ENCODE assay signal across 10 cellular contexts in the genomic region with DNA sequence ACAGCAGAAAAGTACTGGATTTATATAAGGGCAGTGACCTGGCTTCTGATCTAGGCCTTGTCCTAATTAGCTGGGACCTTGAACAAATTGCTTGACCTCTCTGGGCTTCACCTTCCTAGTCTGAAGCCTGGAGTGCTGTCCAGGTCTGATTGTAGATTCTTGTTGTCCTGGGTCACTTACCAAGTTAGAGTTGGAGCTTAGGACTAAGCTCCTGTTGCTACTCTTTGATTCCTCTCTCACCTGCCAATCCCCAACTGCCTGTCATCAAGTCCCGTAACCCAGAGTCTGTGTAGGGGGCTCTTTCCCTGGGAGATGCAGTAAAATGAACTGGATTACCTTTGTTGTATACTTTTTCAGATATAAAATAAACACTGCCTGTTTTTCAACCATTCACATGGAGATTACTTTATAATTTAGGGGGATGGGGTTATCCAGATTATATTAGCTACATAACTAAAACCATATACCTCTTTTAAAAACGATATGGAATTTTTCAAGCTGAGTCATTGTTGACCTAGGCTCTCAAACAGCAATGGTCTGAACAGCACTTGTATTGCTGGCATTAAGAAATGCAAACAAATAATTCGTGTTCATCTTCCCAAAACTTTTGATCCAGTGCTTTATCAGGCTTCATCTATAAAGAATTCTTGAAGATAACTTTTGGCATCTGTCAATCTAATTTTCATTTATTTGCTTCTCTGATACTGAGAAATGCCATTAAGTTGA. TPM values are rescaled to one million over a fixed set of nuclear protein-coding genes. Genes with fewer than 3 reads are reported as not detected.
DNase-seq lines count a peak whose midpoint lies in the region; ATAC-seq and TF ChIP-seq lines count a peak whose summit lies in the region.
"Had no signal": no experiment of that assay in that cellular context is flagged by ENCODE, and none has a peak within 500 bp of the region (broad histone marks: within the 10 kb centered on the region; RNA-seq: fewer than 3 reads in every experiment).

No MANE protein-coding gene starts in this region.

- CTCF ChIA-PET in CD8-positive, alpha-beta memory T cell (lab: Charles Lee): interaction anchor here (0.5 kb wide), 1 partner anchor 284 kb away, joined by 3 read pairs; no protein-coding TSS in a partner anchor
- CTCF ChIA-PET in activated CD4-positive, alpha-beta T cell treated with anti-CD3 and anti-CD28 coated beads for 36 hours (lab: Charles Lee): interaction anchor here (0.6 to 1.2 kb wide), 4 partner anchors 19 to 147 kb away, joined by 3 to 5 read pairs (median 4); no protein-coding TSS in a partner anchor

- peaks cover 11 to 18% (median 15%) of the 10 kb centered on the region in 3 donors for H3K4me1 Mint-ChIP-seq in CD8-positive, alpha-beta memory T cell
- peaks cover 31% of the 10 kb centered on the region for H3K4me1 Mint-ChIP-seq in nephron
- H3K4me1 Mint-ChIP-seq in activated CD4-positive, alpha-beta T cell treated with anti-CD3 and anti-CD28 coated beads for 36 hours: peaks cover 33% of the 10 kb centered on the region

- TF ChIP-seq CTCF in choroid plexus epithelial cell (conservative IDR thresholded peaks at IDR 0.05; ENCODE audit: low read depth, low read length) (no peak), nephron (IDR thresholded peaks at IDR 0.05; ENCODE audit: unreplicated experiment in 3 of 3) (no peak)

- H3K27me3 ChIP-seq in CD8-positive, alpha-beta memory T cell (ENCODE audit: insufficient read depth, low read length, poor library complexity, severe bottlenecking): no peaks in the 10 kb centered on the region
- H3K27me3 ChIP-seq in HUES48 (ENCODE audit: control insufficient read depth, insufficient read depth, low read length): no peaks in the 10 kb centered on the region

- no peak overlapping the region for H3K27ac ChIP-seq in CD8-positive, alpha-beta memory T cell (ENCODE audit: low read depth, low read length)
- H3K27ac ChIP-seq in HUES48 (ENCODE audit: low read depth, low read length): peak overlapping the region; percentile 14

- no peaks in the 10 kb centered on the region for H3K36me3 ChIP-seq in CD8-positive, alpha-beta memory T cell (ENCODE audit: insufficient read depth, low read length)
- H3K36me3 ChIP-seq in HUES48 (ENCODE audit: control insufficient read depth, insufficient read depth, low read length): no peaks in the 10 kb centered on the region

- no peaks in the 10 kb centered on the region for H3K9me3 ChIP-seq in CD8-positive, alpha-beta memory T cell (ENCODE audit: low read length)
- H3K9me3 ChIP-seq in HUES48 (ENCODE audit: control insufficient read depth, insufficient read depth, low read length): no peaks in the 10 kb centered on the region

- POLR2A ChIA-PET in CD8-positive, alpha-beta memory T cell (lab: Charles Lee): no interaction called here
- POLR2A ChIA-PET in activated CD4-positive, alpha-beta T cell treated with anti-CD3 and anti-CD28 coated beads for 36 hours (lab: Charles Lee): interaction anchor here (0.6 kb wide), 1 partner anchor 193 kb away, joined by 3 read pairs; no protein-coding TSS in a partner anchor

- H3K36me3 Mint-ChIP-seq in CD8-positive, alpha-beta memory T cell: peaks cover 0 to 8% (median 0%) of the 10 kb centered on the region in 3 donors
- H3K36me3 Mint-ChIP-seq in nephron (ENCODE audit: low read depth): peaks cover 5% of the 10 kb centered on the region
- peaks cover 4% of the 10 kb centered on the region for H3K36me3 Mint-ChIP-seq in activated CD4-positive, alpha-beta T cell treated with anti-CD3 and anti-CD28 coated beads for 36 hours (ENCODE audit: low read depth)

- no peak for DNase-seq in CD8-positive, alpha-beta memory T cell
- DNase-seq in choroid plexus epithelial cell (ENCODE audit: low read depth) (peak; percentile 47), NOMO-1 treated with DMSO at 0.1 percent for 48 hours (lab: John Stamatoyannopoulos, UW; ENCODE audit: unreplicated experiment) (no peak), NCI-H1694 (lab: John Stamatoyannopoulos, UW) (no peak)
- no peak for DNase-seq in activated CD4-positive, alpha-beta T cell treated with anti-CD3 and anti-CD28 coated beads for 36 hours
- DNase-seq: activated CD4-positive, alpha-beta T cell treated with anti-CD3 and anti-CD28 coated beads, Interleukin-2, amount 10 ng/mL, durations not matched to agents 7 days and 5 days; anterior cingulate cortex had no signal

- ATAC-seq in HG03045 (IDR thresholded peaks at IDR 0.05; ENCODE audit: unreplicated experiment): no peak
- ATAC-seq in activated CD4-positive, alpha-beta T cell treated with anti-CD3 and anti-CD28 coated beads for 36 hours: no peak

- H3K27me3 Mint-ChIP-seq in CD8-positive, alpha-beta memory T cell: no peaks in the 10 kb centered on the region
- H3K27me3 Mint-ChIP-seq in nephron (ENCODE audit: low read depth): no peaks in the 10 kb centered on the region
- H3K27me3 Mint-ChIP-seq in activated CD4-positive, alpha-beta T cell treated with anti-CD3 and anti-CD28 coated beads for 36 hours: no peaks in the 10 kb centered on the region
- H3K27me3 Mint-ChIP-seq: activated CD4-positive, alpha-beta T cell treated with anti-CD3 and anti-CD28 coated beads, Interleukin-2, amount 10 ng/mL, durations not matched to agents 7 days and 5 days had no signal

- H3K9me3 Mint-ChIP-seq in CD8-positive, alpha-beta memory T cell: no peaks in the 10 kb centered on the region
- H3K9me3 Mint-ChIP-seq in nephron: no peaks in the 10 kb centered on the region
- no peaks in the 10 kb centered on the region for H3K9me3 Mint-ChIP-seq in activated CD4-positive, alpha-beta T cell treated with anti-CD3 and anti-CD28 coated beads for 36 hours (ENCODE audit: low read depth)
- H3K9me3 Mint-ChIP-seq: activated CD4-positive, alpha-beta T cell treated with anti-CD3 and anti-CD28 coated beads, Interleukin-2, amount 10 ng/mL, durations not matched to agents 7 days and 5 days had no signal

- H3K4me3 Mint-ChIP-seq in CD8-positive, alpha-beta memory T cell: peak overlapping the region in 4 of 7 donors; percentile 5 to 25 (median 15)
- no peak overlapping the region for H3K4me3 Mint-ChIP-seq in nephron
- H3K4me3 Mint-ChIP-seq in activated CD4-positive, alpha-beta T cell treated with anti-CD3 and anti-CD28 coated beads for 36 hours: no peak overlapping the region
- H3K4me3 Mint-ChIP-seq: activated CD4-positive, alpha-beta T cell treated with anti-CD3 and anti-CD28 coated beads, Interleukin-2, amount 10 ng/mL, durations not matched to agents 7 days and 5 days had no signal

- H3K27ac Mint-ChIP-seq in CD8-positive, alpha-beta memory T cell: peak overlapping the region; percentile 30 to 71 (median 48)
- peak overlapping the region in 2 of 3 experiments; percentile 3 to 24 for H3K27ac Mint-ChIP-seq in nephron
- H3K27ac Mint-ChIP-seq in activated CD4-positive, alpha-beta T cell treated with anti-CD3 and anti-CD28 coated beads for 36 hours: no peak overlapping the region
- H3K27ac Mint-ChIP-seq: activated CD4-positive, alpha-beta T cell treated with anti-CD3 and anti-CD28 coated beads, Interleukin-2, amount 10 ng/mL, durations not matched to agents 7 days and 5 days had no signal

- H3K4me3 ChIP-seq in CD8-positive, alpha-beta memory T cell (ENCODE audit: low read length): no peak overlapping the region
- no peak overlapping the region for H3K4me3 ChIP-seq in HUES48 (ENCODE audit: low read depth, low read length)
- H3K4me3 ChIP-seq in choroid plexus epithelial cell (ENCODE audit: low read depth, low read length): no peak overlapping the region

- H3K4me1 ChIP-seq in CD8-positive, alpha-beta memory T cell (ENCODE audit: insufficient read depth, low read length): peaks cover 46% of the 10 kb centered on the region
- peaks cover 44% of the 10 kb centered on the region for H3K4me1 ChIP-seq in HUES48 (ENCODE audit: control insufficient read depth, insufficient read depth, low read length)

- no peak overlapping the region for H3K9ac ChIP-seq in HUES48 (ENCODE audit: low read depth, low read length)

- intact Hi-C loops in activated CD4-positive, alpha-beta T cell treated with anti-CD3 and anti-CD28 coated beads for 36 hours (cut with DNase I, micrococcal nuclease): no loop called here

RNA-seq across cellular contexts. Expression of gene ARHGAP35, which starts 5.8 kb away (rescaled TPM):
- 10 to 100 TPM; 26.7 to 27.3 TPM for total RNA-seq in CD8-positive, alpha-beta memory T cell
- 12.2 TPM for polyA plus RNA-seq in CD8-positive, alpha-beta memory T cell
- total RNA-seq in activated CD4-positive, alpha-beta T cell treated with anti-CD3 and anti-CD28 coated beads for 36 hours: 10 to 100 TPM; 16.5 to 17.2 TPM

RNA-seq across cellular contexts. Expression of gene AP2S1, which starts 15.9 kb away (rescaled TPM):
- total RNA-seq in CD8-positive, alpha-beta memory T cell: 100 to 1,000 TPM; 121 TPM
- 74.3 TPM for polyA plus RNA-seq in CD8-positive, alpha-beta memory T cell
- 100 to 1,000 TPM; 102 to 104 TPM for total RNA-seq in activated CD4-positive, alpha-beta T cell treated with anti-CD3 and anti-CD28 coated beads for 36 hours

Comparison
In these comparisons a context has a peak if more than half of its experiments do, and no peak if none do; other contexts are left out.
1. H3K4me3 Mint-ChIP-seq: peak in CD8-positive, alpha-beta memory T cell (4 of 7); none in nephron (0 of 3) and activated CD4-positive, alpha-beta T cell treated with anti-CD3 and anti-CD28 coated beads for 36 hours (single experiment).